9 cellular contexts compared by ENCODE assay signal in the genomic region with DNA sequence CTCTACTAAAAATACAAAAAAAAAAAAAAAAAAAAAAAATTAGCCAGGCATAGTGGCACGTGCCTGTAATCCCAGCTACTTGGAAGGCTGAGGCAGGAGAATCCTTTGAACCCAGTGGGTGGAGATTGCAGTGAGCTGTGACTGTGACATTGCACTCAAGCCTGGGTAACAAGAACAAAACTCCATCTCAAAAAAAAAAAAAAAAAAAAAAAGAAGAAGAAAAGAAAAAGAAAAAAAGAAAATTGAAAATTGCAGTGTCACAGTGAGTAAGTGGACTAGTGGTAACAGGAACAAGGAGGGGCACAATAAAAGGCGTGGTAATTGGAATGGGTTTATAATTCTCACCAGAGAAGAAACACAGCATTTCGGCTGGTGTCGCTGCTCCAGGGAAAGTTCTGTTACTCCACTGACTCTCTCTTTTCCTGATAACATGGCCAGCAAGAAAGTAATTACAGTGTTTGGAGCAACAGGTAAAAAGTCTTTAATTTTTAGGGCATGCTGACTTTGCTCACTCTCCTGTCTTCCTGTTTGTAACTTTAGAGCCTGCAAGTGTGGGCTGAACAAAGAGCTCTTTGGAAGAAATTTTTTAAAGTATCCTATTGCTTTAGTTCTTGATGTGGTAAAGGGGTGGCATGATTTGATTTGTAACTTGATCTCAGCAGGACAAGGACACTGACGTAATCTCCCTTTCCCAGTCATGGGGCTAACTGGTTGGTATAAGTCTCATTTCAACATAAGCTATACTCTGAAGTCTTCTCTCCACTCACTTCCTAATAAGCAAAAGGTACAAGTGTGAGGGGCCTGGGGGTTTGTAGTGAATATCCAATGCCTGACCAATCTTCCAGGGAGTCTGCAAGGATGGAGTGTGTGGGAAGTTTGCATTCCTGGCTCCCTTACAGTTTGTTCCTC.
DNase-seq lines count a peak whose midpoint lies in the region; FAIRE-seq and TF ChIP-seq lines count a peak whose summit lies in the region.
"Had no signal": no experiment of that assay in that cellular context is flagged by ENCODE, and none has a peak within 500 bp of the region (broad histone marks: within the 10 kb centered on the region; RNA-seq: fewer than 3 reads in every experiment).

No MANE protein-coding gene starts in this region.

- peak overlapping the region in 1 of 7 experiments; percentile 4 for H3K4me3 ChIP-seq in skin epidermis
- H3K4me3 ChIP-seq in WERI-Rb-1 (ENCODE audit: low read depth, low read length): no peak overlapping the region
- H3K4me3 ChIP-seq: BLaER1 had no signal

- DNase-seq in NCI-H1436 treated with DMSO at 0.1 percent for 48 hours (lab: John Stamatoyannopoulos, UW) (peak; percentile 32), NCI-H1436 (lab: John Stamatoyannopoulos, UW) (no peak), RCC 7860 (ENCODE audit: low spot score) (peak; percentile 14), fibroblast of gingiva (ENCODE audit: low read depth) (peak; percentile 93), WERI-Rb-1 (no peak), globus pallidus (ENCODE audit: low spot score) (no peak), NCI-H2227 treated with DMSO at 0.1 percent for 48 hours (lab: John Stamatoyannopoulos, UW) (no peak)

- no peaks in the 10 kb centered on the region for H3K36me3 ChIP-seq in WERI-Rb-1
- H3K36me3 ChIP-seq: BLaER1 had no signal

- H3K27ac ChIP-seq in skin epidermis: peak overlapping the region in 18 of 21 experiments; percentile 18 to 75 (median 68)
- no peak overlapping the region for H3K27ac ChIP-seq in WERI-Rb-1
- H3K27ac ChIP-seq: BLaER1 had no signal

- TF ChIP-seq CTCF in WERI-Rb-1 (IDR thresholded peaks at IDR 0.05; ENCODE audit: low read depth, low read length): no peak

- no peaks in the 10 kb centered on the region for H3K9me3 ChIP-seq in WERI-Rb-1 (ENCODE audit: severe bottlenecking)

- no peak for FAIRE-seq in RCC 7860 (lab: Jason Lieb, UNC)

- no peaks in the 10 kb centered on the region for H3K27me3 ChIP-seq in WERI-Rb-1 (ENCODE audit: insufficient read depth, low read depth, severe bottlenecking)
- H3K27me3 ChIP-seq: BLaER1 had no signal

Comparison
In these comparisons a context has a peak if more than half of its experiments do, and no peak if none do; other contexts are left out.
1. DNase-seq: peak in NCI-H1436 treated with DMSO at 0.1 percent for 48 hours (single experiment), RCC 7860 (single experiment) and fibroblast of gingiva (single experiment); none in NCI-H1436 (single experiment), WERI-Rb-1 (single experiment), globus pallidus (single experiment) and NCI-H2227 treated with DMSO at 0.1 percent for 48 hours (single experiment).